1 cellular context compared by ENCODE assay signal in the genomic region with DNA sequence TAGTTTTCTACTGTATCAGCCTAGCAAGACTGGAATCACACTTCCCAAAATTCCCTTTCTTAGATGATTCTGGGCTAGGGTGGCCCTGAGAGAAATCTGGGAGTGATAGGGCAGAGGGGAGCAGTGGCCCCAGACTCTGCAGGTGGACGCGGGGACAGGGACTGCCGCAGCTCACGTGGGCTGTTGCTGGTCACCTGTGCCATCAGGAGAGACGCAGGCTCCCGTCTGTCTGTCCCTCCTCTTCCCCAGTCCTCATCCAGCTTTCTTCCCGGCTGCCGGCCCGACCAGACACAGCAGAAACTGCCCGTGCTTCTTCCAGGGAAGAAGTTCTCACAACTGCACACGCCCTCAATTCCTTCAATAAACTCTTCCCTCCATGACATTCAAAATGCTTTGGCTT.
TF ChIP-seq lines count a peak whose summit lies in the region.

No MANE protein-coding gene starts in this region.

TF ChIP-seq in WTC11, 78 proteins besides CTCF, POLR2A, EP300 and RAD21 (continued from another document):
- TF ChIP-seq, protein P1, sequence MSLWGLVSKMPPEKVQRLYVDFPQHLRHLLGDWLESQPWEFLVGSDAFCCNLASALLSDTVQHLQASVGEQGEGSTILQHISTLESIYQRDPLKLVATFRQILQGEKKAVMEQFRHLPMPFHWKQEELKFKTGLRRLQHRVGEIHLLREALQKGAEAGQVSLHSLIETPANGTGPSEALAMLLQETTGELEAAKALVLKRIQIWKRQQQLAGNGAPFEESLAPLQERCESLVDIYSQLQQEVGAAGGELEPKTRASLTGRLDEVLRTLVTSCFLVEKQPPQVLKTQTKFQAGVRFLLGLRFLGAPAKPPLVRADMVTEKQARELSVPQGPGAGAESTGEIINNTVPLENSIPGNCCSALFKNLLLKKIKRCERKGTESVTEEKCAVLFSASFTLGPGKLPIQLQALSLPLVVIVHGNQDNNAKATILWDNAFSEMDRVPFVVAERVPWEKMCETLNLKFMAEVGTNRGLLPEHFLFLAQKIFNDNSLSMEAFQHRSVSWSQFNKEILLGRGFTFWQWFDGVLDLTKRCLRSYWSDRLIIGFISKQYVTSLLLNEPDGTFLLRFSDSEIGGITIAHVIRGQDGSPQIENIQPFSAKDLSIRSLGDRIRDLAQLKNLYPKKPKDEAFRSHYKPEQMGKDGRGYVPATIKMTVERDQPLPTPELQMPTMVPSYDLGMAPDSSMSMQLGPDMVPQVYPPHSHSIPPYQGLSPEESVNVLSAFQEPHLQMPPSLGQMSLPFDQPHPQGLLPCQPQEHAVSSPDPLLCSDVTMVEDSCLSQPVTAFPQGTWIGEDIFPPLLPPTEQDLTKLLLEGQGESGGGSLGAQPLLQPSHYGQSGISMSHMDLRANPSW (CRISPR knock-in tag; conservative IDR thresholded peaks at IDR 0.05; ENCODE audit: low read depth): no peak
- TF ChIP-seq ZNF317 (CRISPR knock-in tag; IDR thresholded peaks at IDR 0.05; ENCODE audit: borderline replicate concordance, low read depth): no peak
- no peak for TF ChIP-seq ESRRA (CRISPR knock-in tag; IDR thresholded peaks at IDR 0.05; ENCODE audit: borderline replicate concordance)
- TF ChIP-seq, protein P2, sequence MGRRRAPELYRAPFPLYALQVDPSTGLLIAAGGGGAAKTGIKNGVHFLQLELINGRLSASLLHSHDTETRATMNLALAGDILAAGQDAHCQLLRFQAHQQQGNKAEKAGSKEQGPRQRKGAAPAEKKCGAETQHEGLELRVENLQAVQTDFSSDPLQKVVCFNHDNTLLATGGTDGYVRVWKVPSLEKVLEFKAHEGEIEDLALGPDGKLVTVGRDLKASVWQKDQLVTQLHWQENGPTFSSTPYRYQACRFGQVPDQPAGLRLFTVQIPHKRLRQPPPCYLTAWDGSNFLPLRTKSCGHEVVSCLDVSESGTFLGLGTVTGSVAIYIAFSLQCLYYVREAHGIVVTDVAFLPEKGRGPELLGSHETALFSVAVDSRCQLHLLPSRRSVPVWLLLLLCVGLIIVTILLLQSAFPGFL (CRISPR knock-in tag; IDR thresholded peaks at IDR 0.05; ENCODE audit: borderline replicate concordance): no peak
- no peak for TF ChIP-seq TCF7 (CRISPR knock-in tag; IDR thresholded peaks at IDR 0.05; ENCODE audit: low read depth)
- TF ChIP-seq, protein P3, sequence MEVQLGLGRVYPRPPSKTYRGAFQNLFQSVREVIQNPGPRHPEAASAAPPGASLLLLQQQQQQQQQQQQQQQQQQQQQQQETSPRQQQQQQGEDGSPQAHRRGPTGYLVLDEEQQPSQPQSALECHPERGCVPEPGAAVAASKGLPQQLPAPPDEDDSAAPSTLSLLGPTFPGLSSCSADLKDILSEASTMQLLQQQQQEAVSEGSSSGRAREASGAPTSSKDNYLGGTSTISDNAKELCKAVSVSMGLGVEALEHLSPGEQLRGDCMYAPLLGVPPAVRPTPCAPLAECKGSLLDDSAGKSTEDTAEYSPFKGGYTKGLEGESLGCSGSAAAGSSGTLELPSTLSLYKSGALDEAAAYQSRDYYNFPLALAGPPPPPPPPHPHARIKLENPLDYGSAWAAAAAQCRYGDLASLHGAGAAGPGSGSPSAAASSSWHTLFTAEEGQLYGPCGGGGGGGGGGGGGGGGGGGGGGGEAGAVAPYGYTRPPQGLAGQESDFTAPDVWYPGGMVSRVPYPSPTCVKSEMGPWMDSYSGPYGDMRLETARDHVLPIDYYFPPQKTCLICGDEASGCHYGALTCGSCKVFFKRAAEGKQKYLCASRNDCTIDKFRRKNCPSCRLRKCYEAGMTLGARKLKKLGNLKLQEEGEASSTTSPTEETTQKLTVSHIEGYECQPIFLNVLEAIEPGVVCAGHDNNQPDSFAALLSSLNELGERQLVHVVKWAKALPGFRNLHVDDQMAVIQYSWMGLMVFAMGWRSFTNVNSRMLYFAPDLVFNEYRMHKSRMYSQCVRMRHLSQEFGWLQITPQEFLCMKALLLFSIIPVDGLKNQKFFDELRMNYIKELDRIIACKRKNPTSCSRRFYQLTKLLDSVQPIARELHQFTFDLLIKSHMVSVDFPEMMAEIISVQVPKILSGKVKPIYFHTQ (CRISPR knock-in tag; IDR thresholded peaks at IDR 0.05): no peak
- no peak for TF ChIP-seq ZNF263 (CRISPR knock-in tag; IDR thresholded peaks at IDR 0.05; ENCODE audit: low read depth)
- TF ChIP-seq, protein P4, sequence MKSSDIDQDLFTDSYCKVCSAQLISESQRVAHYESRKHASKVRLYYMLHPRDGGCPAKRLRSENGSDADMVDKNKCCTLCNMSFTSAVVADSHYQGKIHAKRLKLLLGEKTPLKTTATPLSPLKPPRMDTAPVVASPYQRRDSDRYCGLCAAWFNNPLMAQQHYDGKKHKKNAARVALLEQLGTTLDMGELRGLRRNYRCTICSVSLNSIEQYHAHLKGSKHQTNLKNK (CRISPR knock-in tag; IDR thresholded peaks at IDR 0.05): no peak
- no peak for TF ChIP-seq CREM (CRISPR knock-in tag; IDR thresholded peaks at IDR 0.05)
TF ChIP-seq in WTC11: peak in this region for 0.
